ENCODE assay signal across 8 cellular contexts in the genomic region with DNA sequence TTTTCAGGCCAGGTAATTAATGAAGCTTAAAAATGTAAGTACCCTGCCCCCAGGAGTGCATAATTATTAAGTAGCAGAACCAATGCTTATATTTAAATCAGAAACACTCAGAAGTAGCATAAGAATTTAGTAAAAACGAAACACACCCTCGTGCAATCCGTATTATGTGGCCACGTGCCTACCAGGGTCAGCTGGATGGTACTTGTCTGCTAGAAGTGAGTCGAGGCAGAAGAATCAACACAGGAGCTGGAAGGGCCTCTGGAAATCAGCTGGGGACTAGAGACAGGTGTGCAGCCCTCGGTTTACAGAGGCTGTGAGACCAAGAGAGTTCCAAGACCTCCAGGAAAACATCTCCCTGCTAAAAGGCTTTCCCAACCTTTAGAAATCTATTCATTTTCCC. TPM values are rescaled to one million over a fixed set of nuclear protein-coding genes. Genes with fewer than 3 reads are reported as not detected.
DNase-seq lines count a peak whose midpoint lies in the region; ATAC-seq and TF ChIP-seq lines count a peak whose summit lies in the region.

No MANE protein-coding gene starts in this region.

- peaks cover 8% of the 10 kb centered on the region for H3K4me1 Mint-ChIP-seq in activated T-cell treated with anti-CD3 and anti-CD28 coated beads, Interleukin-2, amount 50 U/mL, for 72 hours (ENCODE audit: low read depth)

- WGBS in HUES64 = 35% methylated on average over 6 of the region's 6 CpGs
- 35% methylated on average over 6 of the region's 6 CpGs for WGBS in smooth muscle cell (ENCODE audit: low lambda C conversion rate)

- H3K27me3 ChIP-seq in HUES64 (ENCODE audit: insufficient read depth, low read length) (peaks cover 28% of the 10 kb centered on the region), smooth muscle cell (ENCODE audit: low read depth) (peaks cover 32% of the 10 kb centered on the region)

- peaks cover 10% of the 10 kb centered on the region; the same call in 1 of the 2 replicates for H3K4me1 ChIP-seq in HUES64 (ENCODE audit: insufficient read depth, low read length)
- H3K4me1 ChIP-seq in smooth muscle cell (ENCODE audit: low read depth) = peaks cover 6% of the 10 kb centered on the region

- TF ChIP-seq CTCF in smooth muscle cell (IDR thresholded peaks at IDR 0.05; ENCODE audit: borderline replicate concordance, insufficient read depth, poor library complexity, severe bottlenecking) = no peak

- H3K36me3 Mint-ChIP-seq in activated T-cell treated with anti-CD3 and anti-CD28 coated beads, Interleukin-2, amount 50 U/mL, for 72 hours (ENCODE audit: insufficient read depth in 2 of 2) = no peaks in the 10 kb centered on the region

- H3K36me3 ChIP-seq in HUES64 (ENCODE audit: insufficient read depth, low read length) (no peaks in the 10 kb centered on the region), smooth muscle cell (ENCODE audit: low read depth) (no peaks in the 10 kb centered on the region)

- H3K79me2 ChIP-seq in smooth muscle cell (ENCODE audit: low read depth) = no peaks in the 10 kb centered on the region

- peak overlapping the region; percentile 61; the same call in 1 of the 2 replicates for H3K9ac ChIP-seq in HUES64 (ENCODE audit: low read depth, low read length)
- peak overlapping the region; percentile 87 for H3K9ac ChIP-seq in smooth muscle cell (ENCODE audit: low read depth)

- no peak for DNase-seq in activated T-cell treated with anti-CD3 and anti-CD28 coated beads, Interleukin-2, amount 50 U/mL, for 72 hours
- DNase-seq in iPS-NIHi11 (ENCODE audit: low spot score) = peak; percentile 25
- DNase-seq in smooth muscle cell (lab: John Stamatoyannopoulos, UW; ENCODE audit: unreplicated experiment) = no peak
- DNase-seq in ureter (ENCODE audit: low spot score) = no peak
- DNase-seq in effector CD4-positive, alpha-beta T cell = no peak

- H4K20me1 ChIP-seq in smooth muscle cell (ENCODE audit: low read depth) = no peaks in the 10 kb centered on the region

- no peak overlapping the region for H3K27ac Mint-ChIP-seq in activated T-cell treated with anti-CD3 and anti-CD28 coated beads, Interleukin-2, amount 50 U/mL, for 72 hours

- ATAC-seq in activated T-cell treated with anti-CD3 and anti-CD28 coated beads, Interleukin-2, amount 50 U/mL, for 72 hours (replicated peaks in 1 of 2) = peak in 1 of 2 donors; percentile 59
- ATAC-seq in GM19395 (IDR thresholded peaks at IDR 0.05; ENCODE audit: unreplicated experiment) (no peak), HG03521 (IDR thresholded peaks at IDR 0.05; ENCODE audit: unreplicated experiment) (no peak)

- H3K27ac ChIP-seq in HUES64 (ENCODE audit: low read depth, low read length) (no peak overlapping the region), smooth muscle cell (ENCODE audit: low read depth) (no peak overlapping the region)

- H3F3A ChIP-seq in smooth muscle cell (ENCODE audit: low read depth) = no peaks in the 10 kb centered on the region

- H3K9me3 Mint-ChIP-seq in activated T-cell treated with anti-CD3 and anti-CD28 coated beads, Interleukin-2, amount 50 U/mL, for 72 hours = no peaks in the 10 kb centered on the region

- peak overlapping the region; percentile 77 for H2AFZ ChIP-seq in smooth muscle cell (ENCODE audit: low read depth)

- peak overlapping the region; percentile 83 to 95 for H3K4me3 Mint-ChIP-seq in activated T-cell treated with anti-CD3 and anti-CD28 coated beads, Interleukin-2, amount 50 U/mL, for 72 hours

- no peaks in the 10 kb centered on the region for H3K9me3 ChIP-seq in HUES64 (ENCODE audit: insufficient read depth, low read depth, low read length)
- H3K9me3 ChIP-seq in smooth muscle cell (replicated peaks; ENCODE audit: low read depth) = no peaks in the 10 kb centered on the region

- H3K4me2 ChIP-seq in smooth muscle cell = peak overlapping the region; percentile 97

- H3K4me3 ChIP-seq in HUES64 (ENCODE audit: low read length) (peak overlapping the region; percentile 52), smooth muscle cell (peak overlapping the region; percentile 63)

- H3K27me3 Mint-ChIP-seq in activated T-cell treated with anti-CD3 and anti-CD28 coated beads, Interleukin-2, amount 50 U/mL, for 72 hours (ENCODE audit: low read depth) = peaks cover 67% of the 10 kb centered on the region

RNA-seq across cellular contexts. Expression of a gene that starts 0.6 kb away (rescaled TPM):
- polyA plus RNA-seq in HUES64 (2013, experiment 1 of 2) = 0.80 TPM
- polyA plus RNA-seq in HUES64 (2013, experiment 2 of 2) = 3.2 TPM
- total RNA-seq in activated T-cell treated with anti-CD3 and anti-CD28 coated beads, Interleukin-2, amount 50 U/mL, for 72 hours = not detected
- total RNA-seq in smooth muscle cell (0.63 and 1.8 TPM in 2 replicates), ureter (9.6 TPM)
- polyA plus RNA-seq in smooth muscle cell = 0.73 and 3.5 TPM in 2 replicates

RNA-seq across cellular contexts. Expression of a gene that starts 37.3 kb away (rescaled TPM):
- polyA plus RNA-seq in HUES64 (2013, experiment 1 of 2) = 26.0 TPM
- polyA plus RNA-seq in HUES64 (2013, experiment 2 of 2) = 37.6 TPM
- 1 to 10 TPM; 5.1 to 8.1 TPM for total RNA-seq in activated T-cell treated with anti-CD3 and anti-CD28 coated beads, Interleukin-2, amount 50 U/mL, for 72 hours
- total RNA-seq in smooth muscle cell (266 and 270 TPM in 2 replicates), ureter (228 TPM)
- polyA plus RNA-seq in smooth muscle cell = 160 and 162 TPM in 2 replicates

RNA-seq across cellular contexts. Expression of a gene that starts 55.6 kb away (rescaled TPM):
- polyA plus RNA-seq in HUES64 (2013, experiment 1 of 2) = 1.2 TPM
- polyA plus RNA-seq in HUES64 (2013, experiment 2 of 2) = 1.6 TPM
- under 1 TPM in 1 of 2 donors, not detected in 1; 0.30 TPM for total RNA-seq in activated T-cell treated with anti-CD3 and anti-CD28 coated beads, Interleukin-2, amount 50 U/mL, for 72 hours
- total RNA-seq in smooth muscle cell (7.5 and 15.9 TPM in 2 replicates), ureter (6.9 TPM)
- polyA plus RNA-seq in smooth muscle cell = 14.3 and 17.2 TPM in 2 replicates

Comparison
In these comparisons a context has a peak if more than half of its experiments do, and no peak if none do; other contexts are left out.
1. RNA of a gene that starts 37.3 kb away (total RNA-seq): 266 to 270 TPM in smooth muscle cell and 228 TPM in ureter (single experiment); 5.1 to 8.1 TPM in activated T-cell treated with anti-CD3 and anti-CD28 coated beads, Interleukin-2, amount 50 U/mL, for 72 hours; every median in the first group is over 10 times any median in the second.